1 cellular context compared by ENCODE assay signal in the genomic region with DNA sequence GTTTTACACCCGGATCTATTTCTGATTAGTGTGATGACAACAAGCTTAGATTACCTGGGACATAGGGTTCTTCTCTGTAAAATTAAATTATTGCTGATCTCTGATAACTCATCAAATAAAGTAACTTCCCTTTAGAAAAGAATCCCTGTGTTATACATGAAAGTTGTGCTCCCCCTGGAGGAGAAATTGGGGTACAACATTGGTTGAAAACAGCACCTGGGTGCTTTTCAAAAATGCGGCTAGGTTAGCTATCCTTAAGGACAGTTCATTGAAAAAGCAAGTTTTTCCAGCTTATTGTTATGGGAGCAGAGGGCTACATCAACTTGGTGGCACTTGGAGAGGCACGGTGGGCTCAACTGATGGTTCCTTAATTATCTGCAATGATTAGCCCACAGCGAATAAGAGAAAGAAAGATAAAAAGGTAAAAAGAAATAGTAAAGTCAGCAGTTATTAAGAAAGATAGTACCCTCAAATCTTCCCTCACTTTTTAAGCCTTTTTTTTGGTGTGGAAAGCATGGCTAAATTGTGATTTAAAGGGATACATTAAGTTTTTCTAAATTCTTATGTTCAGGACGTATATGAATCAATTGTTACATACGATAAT.
TF ChIP-seq lines count a peak whose summit lies in the region.

No MANE protein-coding gene starts in this region.

TF ChIP-seq in K562, 482 proteins besides CTCF, POLR2A, EP300 and RAD21 (continued from another document):
- no peak for TF ChIP-seq BRD4 (IDR thresholded peaks at IDR 0.05)
- TF ChIP-seq NEUROD1 (IDR thresholded peaks at IDR 0.05; ENCODE audit: borderline replicate concordance, low read depth, low read length, partially characterized antibody) = no peak
- TF ChIP-seq THRA (IDR thresholded peaks at IDR 0.05) = no peak
- TF ChIP-seq FOS (IDR thresholded peaks at IDR 0.05; ENCODE audit: extremely low read depth, insufficient read length) = no peak
